9 cellular contexts compared by ENCODE assay signal in genomic region chr10:103884681-103885139, GRCh38. TPM values are rescaled to one million over a fixed set of nuclear protein-coding genes. Genes with fewer than 3 reads are reported as not detected.
A peak's percentile ranks its signal among the peaks of the same experiment; 100 is the strongest.
DNase-seq lines count a peak whose midpoint lies in the region; ATAC-seq, FAIRE-seq and TF ChIP-seq lines count a peak whose summit lies in the region.
"Had no signal": no experiment of that assay in that cellular context is flagged by ENCODE, and none has a peak within 500 bp of the region (broad histone marks: within the 10 kb centered on the region; RNA-seq: fewer than 3 reads in every experiment).

No MANE protein-coding gene starts in this region.

- H3K4me1 Mint-ChIP-seq in CD4-positive, alpha-beta T cell (ENCODE audit: low read depth) = peaks cover 9% of the 10 kb centered on the region

- no peaks in the 10 kb centered on the region for H3K9me3 Mint-ChIP-seq in CD4-positive, alpha-beta T cell
- H3K9me3 Mint-ChIP-seq: naive B cell had no signal

- peaks cover 0 to 23% (median 0%) of the 10 kb centered on the region in 3 donors for H3K36me3 ChIP-seq in pancreas

- intact Hi-C loops in CD4-positive, alpha-beta T cell (cut with DNase I, micrococcal nuclease) = loop anchor here (1.0 to 10.0 kb wide), 4 partner anchors 113 to 171 kb away; no protein-coding TSS in a partner anchor
- intact Hi-C loops in pancreas (cut with DNase I) = loop anchor here in 1 of 3 donors (10.0 kb wide), 1 partner anchor 330 kb away; no protein-coding TSS in a partner anchor

- DNase-seq in CD4-positive, alpha-beta T cell = no peak
- DNase-seq in GM18507 (ENCODE audit: extremely low spot score, insufficient read length, low read depth) (peak; percentile 14), NCI-H2081 (lab: John Stamatoyannopoulos, UW) (peak; percentile 37 to 56), UCSD-AML1 (lab: John Stamatoyannopoulos, UW; ENCODE audit: unreplicated experiment) (peak; percentile 54), frontal cortex (ENCODE audit: low spot score in 2 of 2) (peak; percentile 29 to 50), pancreas (peak in 1 of 6 donors; percentile 57), GOT3 (lab: John Stamatoyannopoulos, UW) (no peak)
- DNase-seq: naive B cell had no signal

- H3K4me3 ChIP-seq in pancreas = no peak overlapping the region

- ATAC-seq in CD4-positive, alpha-beta T cell (ENCODE audit: poor library complexity) = no peak
- ATAC-seq in pancreas (peak in 3 of 4 donors; percentile 54 to 59 (median 58)), GM18502 (IDR thresholded peaks at IDR 0.05; ENCODE audit: poor library complexity, unreplicated experiment) (no peak)

- no peak overlapping the region for H3K4me3 Mint-ChIP-seq in CD4-positive, alpha-beta T cell
- H3K4me3 Mint-ChIP-seq: naive B cell had no signal

- FAIRE-seq in GM18507 (lab: Jason Lieb, UNC) (peak; percentile 60), frontal cortex (lab: Jason Lieb, UNC) (no peak), pancreas (lab: Jason Lieb, UNC) (no peak)

- no peaks in the 10 kb centered on the region for H3K9me3 ChIP-seq in CD4-positive, alpha-beta T cell (ENCODE audit: control insufficient read depth, low read length)
- no peaks in the 10 kb centered on the region for H3K9me3 ChIP-seq in pancreas

- no peaks in the 10 kb centered on the region for H3K27me3 ChIP-seq in CD4-positive, alpha-beta T cell (ENCODE audit: control insufficient read depth, insufficient read depth, low read length)
- H3K27me3 ChIP-seq in pancreas = no peaks in the 10 kb centered on the region

- WGBS in pancreas, 2 donors = 49 to 66% methylated on average over 3 of the region's 3 CpGs

- TF ChIP-seq CTCF in CD4-positive, alpha-beta T cell (IDR thresholded peaks at IDR 0.05) = peak; percentile 63
- TF ChIP-seq CTCF in pancreas (IDR thresholded peaks at IDR 0.05) = peak; percentile 61 to 73 (median 64)

- H3K36me3 Mint-ChIP-seq in CD4-positive, alpha-beta T cell (ENCODE audit: low read depth) = peaks cover 96% of the 10 kb centered on the region

- peaks cover 9 to 28% (median 21%) of the 10 kb centered on the region in 3 donors for H3K4me1 ChIP-seq in pancreas

- H3K27me3 Mint-ChIP-seq in CD4-positive, alpha-beta T cell = no peaks in the 10 kb centered on the region
- H3K27me3 Mint-ChIP-seq: naive B cell had no signal

- CTCF ChIA-PET in CD4-positive, alpha-beta T cell (lab: Charles Lee) = interaction anchor here (2.4 kb wide), 1 partner anchor 172 kb away, joined by 9 read pairs; no protein-coding TSS in a partner anchor

- POLR2A ChIA-PET in CD4-positive, alpha-beta T cell (lab: Charles Lee) = no interaction called here

- no peak overlapping the region for H3K27ac ChIP-seq in CD4-positive, alpha-beta T cell (ENCODE audit: low read depth, low read length)
- H3K27ac ChIP-seq in pancreas = no peak overlapping the region

- no peak overlapping the region for H3K27ac Mint-ChIP-seq in CD4-positive, alpha-beta T cell

RNA-seq across cellular contexts. Expression of gene SH3PXD2A, which starts 29.3 kb away (rescaled TPM):
- 1 to 10 TPM; 6.9 to 7.0 TPM for total RNA-seq in CD4-positive, alpha-beta T cell
- total RNA-seq in frontal cortex (6.1 TPM), pancreas (10 to 100 TPM in 1 of 6 donors, 1 to 10 TPM in 5; 3.9 to 16.4 (median 6.7) TPM)
- 10 to 100 TPM in 1 of 2 donors, 1 to 10 TPM in 1; 8.1 to 10.6 TPM for polyA plus RNA-seq in pancreas

RNA-seq across cellular contexts. Expression of gene STN1, which starts 33.3 kb away (rescaled TPM):
- total RNA-seq in CD4-positive, alpha-beta T cell = 10 to 100 TPM; 13.0 to 13.4 TPM
- 6.9 TPM for total RNA-seq in frontal cortex
- total RNA-seq in pancreas = 10 to 100 TPM; 11.9 to 15.9 (median 13.8) TPM
- polyA plus RNA-seq in pancreas = 10 to 100 TPM in 1 of 2 donors, 1 to 10 TPM in 1; 7.0 to 11.9 TPM

Comparison
In these comparisons a context has a peak if more than half of its experiments do, and no peak if none do; other contexts are left out.
1. ATAC-seq: peak in pancreas (3 of 4); none in CD4-positive, alpha-beta T cell (single experiment) and GM18502 (single experiment).
2. DNase-seq: peak in GM18507 (single experiment), NCI-H2081 (2 of 2), UCSD-AML1 (single experiment) and frontal cortex (2 of 2); none in CD4-positive, alpha-beta T cell (0 of 10) and GOT3 (single experiment).